In genomic region chr13:48476674-48477073, GRCh38 we compare ENCODE assay signal across 15 cellular contexts. TPM values are rescaled to one million over a fixed set of nuclear protein-coding genes. Genes with fewer than 3 reads are reported as not detected.
DNase-seq lines count a peak whose midpoint lies in the region; ATAC-seq, FAIRE-seq and TF ChIP-seq lines count a peak whose summit lies in the region.
"Had no signal": no experiment of that assay in that cellular context is flagged by ENCODE, and none has a peak within 500 bp of the region (broad histone marks: within the 10 kb centered on the region; RNA-seq: fewer than 3 reads in every experiment).

No MANE protein-coding gene starts in this region.

- H3K36me3 ChIP-seq in SJCRH30, result peaks cover 11% of the 10 kb centered on the region; the same call in 1 of the 2 replicates

- H3K9me3 Mint-ChIP-seq in stimulated activated effector memory CD8-positive, alpha-beta T cell treated with anti-CD3 and anti-CD28 coated beads, Interleukin-12 subunit alpha, Interleukin-12 subunit beta, amount 100 ng/mL, for 72 hours, result no peaks in the 10 kb centered on the region

- peak overlapping the region; percentile 39 for H3K27ac Mint-ChIP-seq in T-helper 17 cell
- peak overlapping the region; percentile 69 for H3K27ac Mint-ChIP-seq in stimulated activated effector memory CD8-positive, alpha-beta T cell treated with anti-CD3 and anti-CD28 coated beads, Interleukin-12 subunit alpha, Interleukin-12 subunit beta, amount 100 ng/mL, for 72 hours

- H3K4me1 Mint-ChIP-seq in T-helper 17 cell, result peaks cover 2% of the 10 kb centered on the region
- no peaks in the 10 kb centered on the region for H3K4me1 Mint-ChIP-seq in stimulated activated effector memory CD8-positive, alpha-beta T cell treated with anti-CD3 and anti-CD28 coated beads, Interleukin-12 subunit alpha, Interleukin-12 subunit beta, amount 100 ng/mL, for 72 hours

- H3K27me3 ChIP-seq in dorsolateral prefrontal cortex (no peaks in the 10 kb centered on the region), SJCRH30 (no peaks in the 10 kb centered on the region)

- TF ChIP-seq POLR2A in GM12891 (IDR thresholded peaks at IDR 0.05; ENCODE audit: low read depth, low read length), result no peak

- H3K4me1 ChIP-seq in SJCRH30, result no peaks in the 10 kb centered on the region

- DNase-seq in GM12891 (ENCODE audit: insufficient read length, low spot score) (no peak), T-helper 17 cell (no peak), dorsolateral prefrontal cortex (no peak), HPDE6-E6E7 (ENCODE audit: extremely low spot score) (no peak), SJCRH30 (no peak), SKM-1 (lab: John Stamatoyannopoulos, UW; ENCODE audit: unreplicated experiment) (no peak)
- DNase-seq in stimulated activated effector memory CD8-positive, alpha-beta T cell treated with anti-CD3 and anti-CD28 coated beads, Interleukin-12 subunit alpha, Interleukin-12 subunit beta, amount 100 ng/mL, for 72 hours (ENCODE audit: low spot score in 2 of 2), result no peak
- DNase-seq: CD4-positive, CD25-positive, alpha-beta regulatory T cell; GM23248; NCI-H1930; NCI-H748 treated with DMSO at 0.1 percent for 48 hours; PC-3 had no signal

- H3K9me3 ChIP-seq in T-helper 17 cell (ENCODE audit: control insufficient read depth, low read length, poor library complexity, severe bottlenecking) (no peaks in the 10 kb centered on the region), SJCRH30 (replicated peaks) (no peaks in the 10 kb centered on the region; the same call in 1 of the 2 replicates)

- intact Hi-C loops in dorsolateral prefrontal cortex (cut with DNase I), result no loop called here

- no peaks in the 10 kb centered on the region for H3K27me3 Mint-ChIP-seq in T-helper 17 cell
- H3K27me3 Mint-ChIP-seq: CD4-positive, CD25-positive, alpha-beta regulatory T cell had no signal

- H3K4me3 ChIP-seq in dorsolateral prefrontal cortex (peak overlapping the region in 30 of 59 donors; percentile 0 to 52 (median 17)), SJCRH30 (no peak overlapping the region)
- H3K4me3 ChIP-seq: GM23248 had no signal

- no peak for ATAC-seq in T-helper 17 cell
- ATAC-seq in stimulated activated effector memory CD8-positive, alpha-beta T cell treated with anti-CD3 and anti-CD28 coated beads, Interleukin-12 subunit alpha, Interleukin-12 subunit beta, amount 100 ng/mL, for 72 hours, result no peak
- ATAC-seq: HCT116, PC-3 had no signal

- H3K4me3 Mint-ChIP-seq in T-helper 17 cell, result no peak overlapping the region
- H3K4me3 Mint-ChIP-seq in stimulated activated effector memory CD8-positive, alpha-beta T cell treated with anti-CD3 and anti-CD28 coated beads, Interleukin-12 subunit alpha, Interleukin-12 subunit beta, amount 100 ng/mL, for 72 hours, result no peak overlapping the region
- H3K4me3 Mint-ChIP-seq: CD4-positive, CD25-positive, alpha-beta regulatory T cell had no signal

- peak; percentile 26 for FAIRE-seq in GM12891 (lab: Jason Lieb, UNC)

- H3K27ac ChIP-seq in dorsolateral prefrontal cortex, result peak overlapping the region in 41 of 59 donors; percentile 5 to 78 (median 40)
- H3K27ac ChIP-seq in SJCRH30, result no peak overlapping the region
- H3K27ac ChIP-seq: GM23248, HL-60, RWPE1 had no signal

- TF ChIP-seq CTCF in dorsolateral prefrontal cortex (IDR thresholded peaks at IDR 0.05 in 54 of 56, conservative IDR thresholded peaks at IDR 0.05 in 2 of 56; ENCODE audit: low read depth in 1 of 56, partially characterized antibody in 56 of 56), result no peak

- H3K36me3 Mint-ChIP-seq in T-helper 17 cell (ENCODE audit: low read depth), result peaks cover 2% of the 10 kb centered on the region
- peaks cover 25% of the 10 kb centered on the region for H3K36me3 Mint-ChIP-seq in stimulated activated effector memory CD8-positive, alpha-beta T cell treated with anti-CD3 and anti-CD28 coated beads, Interleukin-12 subunit alpha, Interleukin-12 subunit beta, amount 100 ng/mL, for 72 hours

TF ChIP-seq in GM12891, 5 proteins besides CTCF, POLR2A, EP300 and RAD21:
- TF ChIP-seq SPI1 (IDR thresholded peaks at IDR 0.05; ENCODE audit: low read depth, low read length) (no peak), TAF1 (IDR thresholded peaks at IDR 0.05; ENCODE audit: low read depth, low read length) (no peak), POLR2AphosphoS5 (IDR thresholded peaks at IDR 0.05; ENCODE audit: low read depth, low read length) (no peak), POU2F2 (IDR thresholded peaks at IDR 0.05; ENCODE audit: low read depth, low read length) (no peak), PAX5 (IDR thresholded peaks at IDR 0.05; ENCODE audit: insufficient read depth, low read length, severe bottlenecking) (no peak)
TF ChIP-seq in GM12891: peak in this region for 0.

RNA-seq across cellular contexts. Expression of gene RCBTB2, which starts 56.2 kb away (rescaled TPM):
- 15.5 TPM for polyA plus RNA-seq in GM12891 (2012; ENCODE audit: low read depth, missing spikeins)
- 10 to 100 TPM; 12.5 to 13.7 TPM for total RNA-seq in T-helper 17 cell
- 10 to 100 TPM in 100 of 120 experiments, 1 to 10 TPM in 20; 7.7 to 20.0 (median 11.9) TPM for total RNA-seq in dorsolateral prefrontal cortex
- total RNA-seq in SJCRH30 (2014; rRNA removed; shearing (Covaris generic)), result 5.1 TPM in 2 replicates
